ENCODE assay signal across 8 cellular contexts in the genomic region with DNA sequence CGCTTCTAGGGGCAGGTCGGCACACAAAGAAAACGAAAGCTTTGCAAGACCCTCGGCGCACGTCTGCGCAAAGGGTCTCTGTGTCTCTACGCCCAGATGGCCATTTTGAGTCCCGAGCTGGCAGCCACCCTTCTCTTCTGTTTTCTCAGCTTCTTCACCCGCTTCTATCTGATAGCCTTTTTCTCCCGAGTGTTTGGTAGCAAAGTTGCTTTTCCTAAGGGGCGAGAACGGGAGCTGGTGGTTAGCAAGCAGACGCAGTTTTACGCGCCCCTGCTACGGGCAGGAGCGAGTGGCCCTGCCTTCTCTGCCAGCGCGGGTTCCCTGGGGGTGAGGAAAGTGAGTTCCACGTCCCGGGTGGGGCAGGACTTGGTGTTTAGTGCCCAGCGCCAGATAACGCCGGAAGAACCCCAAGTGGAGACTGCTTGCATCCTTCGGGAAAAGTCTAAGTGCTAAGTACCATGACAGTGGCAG. TPM values are rescaled to one million over a fixed set of nuclear protein-coding genes. Genes with fewer than 3 reads are reported as not detected.
DNase-seq lines count a peak whose midpoint lies in the region; ATAC-seq and TF ChIP-seq lines count a peak whose summit lies in the region.

No MANE protein-coding gene starts in this region.

- TF ChIP-seq POLR2A in NB4 (IDR thresholded peaks at IDR 0.05; ENCODE audit: extremely low read depth, insufficient read length), result peak; percentile 25

- H3K27me3 ChIP-seq in skeletal muscle tissue (ENCODE audit: control insufficient read depth in 3 of 3, insufficient read depth in 3 of 3, low read length in 3 of 3), result peaks cover 5 to 13% (median 12%) of the 10 kb centered on the region in 3 donors

- H3K9ac ChIP-seq in ES-I3 (ENCODE audit: low read depth, low read length), result peak overlapping the region; percentile 64
- peak overlapping the region; percentile 55 to 82 (median 63) for H3K9ac ChIP-seq in skeletal muscle tissue (ENCODE audit: low read depth in 1 of 3, low read length in 3 of 3)

- H3K4me3 ChIP-seq in NB4 (ENCODE audit: low read depth, low read length) (peak overlapping the region; percentile 73), skeletal muscle tissue (ENCODE audit: low read length in 3 of 3) (peak overlapping the region; percentile 62 to 81 (median 67))

- peaks cover 25% of the 10 kb centered on the region for H3K27me3 Mint-ChIP-seq in activated T-helper 17 cell treated with anti-CD3 and anti-CD28 coated beads, Interleukin-2, amount 50 U/mL, for 72 hours
- peaks cover 7% of the 10 kb centered on the region for H3K27me3 Mint-ChIP-seq in osteocyte (ENCODE audit: unreplicated experiment)

- no peak for TF ChIP-seq CTCF in NB4 (IDR thresholded peaks at IDR 0.05; ENCODE audit: low read depth, low read length)
- no peak for TF ChIP-seq CTCF in osteocyte (IDR thresholded peaks at IDR 0.05)

- no peak overlapping the region for H3K27ac ChIP-seq in skeletal muscle tissue (ENCODE audit: low read depth, low read length)

- no peaks in the 10 kb centered on the region for H3K36me3 Mint-ChIP-seq in activated T-helper 17 cell treated with anti-CD3 and anti-CD28 coated beads, Interleukin-2, amount 50 U/mL, for 72 hours (ENCODE audit: low read depth)
- H3K36me3 Mint-ChIP-seq in osteocyte (ENCODE audit: unreplicated experiment), result no peaks in the 10 kb centered on the region

- H3K9me3 ChIP-seq in ES-I3 (ENCODE audit: control insufficient read depth, insufficient read depth, low read length) (no peaks in the 10 kb centered on the region), skeletal muscle tissue (ENCODE audit: control insufficient read depth in 3 of 3, low read length in 3 of 3) (no peaks in the 10 kb centered on the region)

- peaks cover 7% of the 10 kb centered on the region for H3K4me1 ChIP-seq in ES-I3 (ENCODE audit: insufficient read depth, low read length)
- peaks cover 13 to 26% (median 17%) of the 10 kb centered on the region in 3 donors for H3K4me1 ChIP-seq in skeletal muscle tissue (ENCODE audit: control insufficient read depth in 3 of 3, insufficient read depth in 3 of 3, low read length in 3 of 3)

- H3K27ac Mint-ChIP-seq in activated T-helper 17 cell treated with anti-CD3 and anti-CD28 coated beads, Interleukin-2, amount 50 U/mL, for 72 hours, result no peak overlapping the region
- no peak overlapping the region for H3K27ac Mint-ChIP-seq in osteocyte (ENCODE audit: unreplicated experiment)

- no peaks in the 10 kb centered on the region for H3K9me3 Mint-ChIP-seq in activated T-helper 17 cell treated with anti-CD3 and anti-CD28 coated beads, Interleukin-2, amount 50 U/mL, for 72 hours
- no peaks in the 10 kb centered on the region for H3K9me3 Mint-ChIP-seq in osteocyte (ENCODE audit: unreplicated experiment)

- no peaks in the 10 kb centered on the region for H3K36me3 ChIP-seq in ES-I3 (ENCODE audit: insufficient read depth, low read length)
- H3K36me3 ChIP-seq in skeletal muscle tissue (ENCODE audit: control insufficient read depth in 3 of 3, insufficient read depth in 3 of 3, low read length in 3 of 3), result no peaks in the 10 kb centered on the region

- peaks cover 25% of the 10 kb centered on the region for H3K4me1 Mint-ChIP-seq in activated T-helper 17 cell treated with anti-CD3 and anti-CD28 coated beads, Interleukin-2, amount 50 U/mL, for 72 hours
- peaks cover 21% of the 10 kb centered on the region for H3K4me1 Mint-ChIP-seq in osteocyte (ENCODE audit: unreplicated experiment)

- intact Hi-C loops in left ventricle myocardium superior (cut with micrococcal nuclease), result no loop called here

- DNase-seq in NB4 (ENCODE audit: low read depth) (peak; percentile 65), left ventricle myocardium superior (peak; percentile 39), osteocyte (ENCODE audit: extremely low spot score, unreplicated experiment) (no peak)
- no peak for DNase-seq in stimulated activated CD4-positive, alpha-beta T cell treated with anti-CD3 and anti-CD28 coated beads, Interleukin-2, amount 100 ng/mL, for 48 hours

- no peak for ATAC-seq in activated T-helper 17 cell treated with anti-CD3 and anti-CD28 coated beads, Interleukin-2, amount 50 U/mL, for 72 hours (replicated peaks)
- ATAC-seq in left ventricle myocardium superior (no peak), GM21447 (IDR thresholded peaks at IDR 0.05; ENCODE audit: unreplicated experiment) (no peak)

- H3K4me3 Mint-ChIP-seq in activated T-helper 17 cell treated with anti-CD3 and anti-CD28 coated beads, Interleukin-2, amount 50 U/mL, for 72 hours, result peak overlapping the region; percentile 74
- H3K4me3 Mint-ChIP-seq in osteocyte (ENCODE audit: unreplicated experiment), result no peak overlapping the region

RNA-seq across cellular contexts. Expression of a gene that starts 2.9 kb away (rescaled TPM):
- total RNA-seq in activated T-helper 17 cell treated with anti-CD3 and anti-CD28 coated beads, Interleukin-2, amount 50 U/mL, for 72 hours, result 10 to 100 TPM; 17.2 to 25.8 TPM
- 33.6 TPM for total RNA-seq in left ventricle myocardium superior
- total RNA-seq in skeletal muscle tissue, result 26.6 TPM
- total RNA-seq in osteocyte, result 31.2 and 32.4 TPM in 2 replicates

RNA-seq across cellular contexts. Expression of a gene that starts 8.7 kb away (rescaled TPM):
- total RNA-seq in activated T-helper 17 cell treated with anti-CD3 and anti-CD28 coated beads, Interleukin-2, amount 50 U/mL, for 72 hours, result not detected
- total RNA-seq in left ventricle myocardium superior (not detected), skeletal muscle tissue (not detected), osteocyte (not detected in 2 replicates)

Comparison
In these comparisons a context has a peak if more than half of its experiments do, and no peak if none do; other contexts are left out.
1. DNase-seq: peak in NB4 (single experiment) and left ventricle myocardium superior (single experiment); none in osteocyte (single experiment) and stimulated activated CD4-positive, alpha-beta T cell treated with anti-CD3 and anti-CD28 coated beads, Interleukin-2, amount 100 ng/mL, for 48 hours (0 of 2).